Comparison of ENCODE assay signal across 17 cellular contexts in genomic region chr16:56812884-56813283, GRCh38. TPM values are rescaled to one million over a fixed set of nuclear protein-coding genes. Genes with fewer than 3 reads are reported as not detected.
DNase-seq lines count a peak whose midpoint lies in the region; ATAC-seq and TF ChIP-seq lines count a peak whose summit lies in the region.
"Had no signal": no experiment of that assay in that cellular context is flagged by ENCODE, and none has a peak within 500 bp of the region (broad histone marks: within the 10 kb centered on the region; RNA-seq: fewer than 3 reads in every experiment).

No MANE protein-coding gene starts in this region.

- DNase-seq in IMR-90 (peak; percentile 67), astrocyte of the hippocampus (ENCODE audit: low read depth, low spot score) (peak; percentile 32), foreskin keratinocyte (peak; percentile 47 to 67), NCI-H748 (lab: John Stamatoyannopoulos, UW; ENCODE audit: unreplicated experiment) (no peak), MM.1S (no peak), right atrium auricular region (ENCODE audit: low spot score) (no peak)
- DNase-seq: DMS79 treated with DMSO at 0.1 percent for 48 hours; effector memory CD8-positive, alpha-beta T cell; heart left ventricle; Kasumi-1; kidney glomerular epithelial cell; NCI-H2029 treated with DMSO at 0.1 percent for 48 hours; psoas muscle; SIG-M5 had no signal

- H3K4ac ChIP-seq in IMR-90 (ENCODE audit: low read depth, low read length) = peak overlapping the region; percentile 76; the same call in 1 of the 2 replicates

- H3K27me3 ChIP-seq in IMR-90 (ENCODE audit: control insufficient read depth, insufficient read depth, low read length) (no peaks in the 10 kb centered on the region), foreskin keratinocyte (no peaks in the 10 kb centered on the region), MM.1S (replicated peaks; ENCODE audit: insufficient read depth, low read length) (no peaks in the 10 kb centered on the region), right atrium auricular region (no peaks in the 10 kb centered on the region)
- H3K27me3 ChIP-seq: heart left ventricle had no signal

- H3K4me3 ChIP-seq in IMR-90 (ENCODE audit: insufficient read depth, low read depth, low read length) (no peak overlapping the region), MM.1S (ENCODE audit: low read length) (no peak overlapping the region), right atrium auricular region (no peak overlapping the region)
- H3K4me3 ChIP-seq: heart left ventricle, psoas muscle had no signal

- ATAC-seq in IMR-90 (ENCODE audit: low read depth) = peak; percentile 79
- peak; percentile 90 for ATAC-seq in foreskin keratinocyte
- no peak for ATAC-seq in GM21515 (IDR thresholded peaks at IDR 0.05; ENCODE audit: unreplicated experiment)
- ATAC-seq: effector memory CD8-positive, alpha-beta T cell; heart left ventricle; psoas muscle had no signal

- H2AK9ac ChIP-seq in IMR-90 (replicated peaks; ENCODE audit: low read depth, low read length, poor library complexity) = no peak overlapping the region

- peak overlapping the region in 1 of 2 experiments; percentile 75; a peak in 2 of 4 replicates for H4K8ac ChIP-seq in IMR-90 (ENCODE audit: low read depth in 2 of 2, low read length in 2 of 2)

- H4K20me1 ChIP-seq in IMR-90 (ENCODE audit: insufficient read depth, low read length) (no peaks in the 10 kb centered on the region; the same call in 1 of the 2 replicates), MM.1S (ENCODE audit: insufficient read depth, low read length) (no peaks in the 10 kb centered on the region)

- H2BK120ac ChIP-seq in IMR-90 (ENCODE audit: low read depth, low read length) = peak overlapping the region; percentile 89

- H2AK5ac ChIP-seq in IMR-90 (ENCODE audit: low read depth, low read length) = peak overlapping the region; percentile 71

- peaks cover 20 to 59% of the 10 kb centered on the region in 2 experiments for H3K79me1 ChIP-seq in IMR-90 (ENCODE audit: low read depth in 1 of 2, low read length in 2 of 2)

- TF ChIP-seq POLR2A in IMR-90 (IDR thresholded peaks at IDR 0.05; ENCODE audit: low read depth, low read length) = no peak

- H3K36me3 ChIP-seq in IMR-90 (ENCODE audit: control insufficient read depth, insufficient read depth, low read length) (peaks cover 2% of the 10 kb centered on the region; the same call in 1 of the 2 replicates), MM.1S (replicated peaks; ENCODE audit: insufficient read depth, low read length) (no peaks in the 10 kb centered on the region), right atrium auricular region (peaks cover 6% of the 10 kb centered on the region)

- no peaks in the 10 kb centered on the region for H3K9me2 ChIP-seq in MM.1S (replicated peaks; ENCODE audit: insufficient read depth, low read length)

- no peaks in the 10 kb centered on the region for H3K79me2 ChIP-seq in MM.1S (ENCODE audit: low read length)

- no peak for TF ChIP-seq CTCF in C4-2B (conservative IDR thresholded peaks at IDR 0.05)
- no peak for TF ChIP-seq CTCF in IMR-90 (conservative IDR thresholded peaks at IDR 0.05; ENCODE audit: low read depth, low read length)
- TF ChIP-seq CTCF in foreskin keratinocyte (conservative IDR thresholded peaks at IDR 0.05) = no peak
- TF ChIP-seq CTCF in MM.1S (IDR thresholded peaks at IDR 0.05; ENCODE audit: low read length) = no peak
- no peak for TF ChIP-seq CTCF in right atrium auricular region (IDR thresholded peaks at IDR 0.05)

- peak overlapping the region; percentile 76 for H2BK5ac ChIP-seq in IMR-90 (ENCODE audit: low read depth, low read length, poor library complexity, severe bottlenecking)

- peaks cover 23% of the 10 kb centered on the region for H3K4me1 ChIP-seq in IMR-90 (ENCODE audit: control insufficient read depth, insufficient read depth, low read length)
- peaks cover 25% of the 10 kb centered on the region for H3K4me1 ChIP-seq in foreskin keratinocyte
- no peaks in the 10 kb centered on the region for H3K4me1 ChIP-seq in MM.1S (ENCODE audit: low read length)
- peaks cover 0 to 5% of the 10 kb centered on the region in 2 donors for H3K4me1 ChIP-seq in right atrium auricular region
- H3K4me1 ChIP-seq: psoas muscle had no signal

- H3K23ac ChIP-seq in IMR-90 (ENCODE audit: low read depth, low read length) = no peak overlapping the region

- BruUV-seq in IMR-90 (replicated peaks; lab: Mats Ljungman, UMichigan) = no TSS peak

- in situ Hi-C loops in IMR-90 (cut with MboI; ENCODE audit: low sequenced_read_pairs) = no loop called here

- H2AFZ ChIP-seq in IMR-90 (replicated peaks; ENCODE audit: low read length, poor library complexity) = no peak overlapping the region
- no peak overlapping the region for H2AFZ ChIP-seq in MM.1S (ENCODE audit: low read length)

- peak overlapping the region; percentile 61 for H3K9ac ChIP-seq in IMR-90 (ENCODE audit: low read depth, low read length)
- H3K9ac ChIP-seq in MM.1S (ENCODE audit: low read length) = no peak overlapping the region

- peak overlapping the region; percentile 77; the same call in 2 of the 3 replicates for H2BK15ac ChIP-seq in IMR-90 (ENCODE audit: low read depth, low read length)

- CTCF ChIA-PET in IMR-90 (lab: Yijun Ruan, JAX) = no interaction called here

- peaks cover 12% of the 10 kb centered on the region for H3K9me1 ChIP-seq in IMR-90 (ENCODE audit: insufficient read depth, low read length)

- H3K18ac ChIP-seq in IMR-90 (ENCODE audit: low read depth, low read length) = peak overlapping the region; percentile 96

- H3K56ac ChIP-seq in IMR-90 (ENCODE audit: extremely low read depth, insufficient read depth, low read length) = peak overlapping the region; percentile 17; the same call in 1 of the 2 replicates

- peak overlapping the region; percentile 78 for H4K91ac ChIP-seq in IMR-90 (ENCODE audit: insufficient read depth, low read depth, low read length)

- H3K9me3 ChIP-seq in IMR-90 (ENCODE audit: control insufficient read depth, insufficient read depth, low read length) = no peaks in the 10 kb centered on the region
- no peaks in the 10 kb centered on the region for H3K9me3 ChIP-seq in MM.1S (replicated peaks; ENCODE audit: insufficient read depth, low read length)
- H3K9me3 ChIP-seq in right atrium auricular region = no peaks in the 10 kb centered on the region
- H3K9me3 ChIP-seq: heart left ventricle, psoas muscle had no signal

- TF ChIP-seq RAD21 in IMR-90 (IDR thresholded peaks at IDR 0.05; ENCODE audit: low read length) = no peak

- peak overlapping the region; percentile 83 for H2BK20ac ChIP-seq in IMR-90 (ENCODE audit: low read depth, low read length)

- H4K5ac ChIP-seq in IMR-90 (ENCODE audit: low read depth, low read length) = peak overlapping the region; percentile 91

- no peaks in the 10 kb centered on the region for H3F3A ChIP-seq in MM.1S (ENCODE audit: insufficient read depth, low read length)

- intact Hi-C loops in IMR-90 (cut with micrococcal nuclease) = no loop called here

- dilution Hi-C loops in IMR-90 (cut with HindIII; ENCODE audit: low sequenced_read_pairs, unreplicated experiment) = no loop called here

- peak overlapping the region; percentile 64; the same call in 1 of the 2 replicates for H3K14ac ChIP-seq in IMR-90 (replicated peaks; ENCODE audit: low read depth, low read length)

- POLR2A ChIA-PET in IMR-90 (lab: Charles Lee; ENCODE audit: unreplicated experiment) = no interaction called here

- H3K27ac ChIP-seq in C4-2B (0 out of 2 replicates have a peak overlapping the region, but pooled peaks have one; percentile 14), IMR-90 (ENCODE audit: insufficient read depth, low read length) (peak overlapping the region; percentile 93), foreskin keratinocyte (no peak overlapping the region), MM.1S (ENCODE audit: low read length) (no peak overlapping the region), right atrium auricular region (no peak overlapping the region)
- H3K27ac ChIP-seq: heart left ventricle, psoas muscle had no signal

- peak overlapping the region; percentile 76 for H3K4me2 ChIP-seq in IMR-90 (ENCODE audit: low read depth, low read length)
- no peak overlapping the region for H3K4me2 ChIP-seq in MM.1S (ENCODE audit: low read depth, low read length)

TF ChIP-seq in IMR-90, 13 proteins besides CTCF, POLR2A, EP300 and RAD21 (continues in another document):
- TF ChIP-seq ELK1 (IDR thresholded peaks at IDR 0.05; ENCODE audit: borderline replicate concordance, low read depth, low read length) (no peak), RFX5 (IDR thresholded peaks at IDR 0.05; ENCODE audit: low read depth, low read length) (no peak), FOS (IDR thresholded peaks at IDR 0.05; ENCODE audit: low read depth, low read length) (0 out of 2 replicates have a peak, but pooled peaks have one; percentile 30), MAFK (IDR thresholded peaks at IDR 0.05; ENCODE audit: low read depth, low read length) (peak; percentile 89), SMC3 (IDR thresholded peaks at IDR 0.05; ENCODE audit: low read depth, low read length) (no peak), NFE2L2 (IDR thresholded peaks at IDR 0.05; ENCODE audit: low read depth, low read length) (peak; percentile 99), MXI1 (IDR thresholded peaks at IDR 0.05; ENCODE audit: borderline replicate concordance, low read depth, low read length) (no peak), MAZ (IDR thresholded peaks at IDR 0.05; ENCODE audit: borderline replicate concordance, low read depth, low read length) (no peak), CHD1 (IDR thresholded peaks at IDR 0.05; ENCODE audit: low read depth, low read length) (no peak), RCOR1 (IDR thresholded peaks at IDR 0.05; ENCODE audit: insufficient replicate concordance, low read length) (no peak), CEBPB (IDR thresholded peaks at IDR 0.05; ENCODE audit: low read depth, low read length) (0 out of 2 replicates have a peak, but pooled peaks have one; percentile 17), BHLHE40 (IDR thresholded peaks at IDR 0.05; ENCODE audit: low read depth, low read length) (no peak)

RNA-seq across cellular contexts. Expression of gene SLC12A3, which starts 52.1 kb away (rescaled TPM):
- not detected in 2 replicates for total RNA-seq in IMR-90 (2012; rRNA removed)
- polyA plus RNA-seq in IMR-90 (2012; rRNA removed) = not detected in 2 replicates
- not detected in 2 replicates for polyA plus RNA-seq in IMR-90 (2012; cell fraction: cytosol; rRNA removed)
- polyA plus RNA-seq in IMR-90 (2012; cell fraction: nucleus; rRNA removed; ENCODE audit: low replicate concordance) = not detected in 2 replicates
- not detected in 2 replicates for total RNA-seq in foreskin keratinocyte
- polyA plus RNA-seq in foreskin keratinocyte = 0.03 TPM in 1 of 2 replicates, not detected in the other
- total RNA-seq in right atrium auricular region = not detected
- polyA plus RNA-seq: BJ, heart left ventricle had no signal

Comparison
In these comparisons a context has a peak if more than half of its experiments do, and no peak if none do; other contexts are left out.
1. H3K27ac ChIP-seq: peak in C4-2B (single experiment) and IMR-90 (single experiment); none in foreskin keratinocyte (single experiment), MM.1S (single experiment) and right atrium auricular region (0 of 2).
2. DNase-seq: peak in IMR-90 (single experiment), astrocyte of the hippocampus (single experiment) and foreskin keratinocyte (2 of 2); none in NCI-H748 (single experiment), MM.1S (single experiment) and right atrium auricular region (single experiment).